In the genomic region with DNA sequence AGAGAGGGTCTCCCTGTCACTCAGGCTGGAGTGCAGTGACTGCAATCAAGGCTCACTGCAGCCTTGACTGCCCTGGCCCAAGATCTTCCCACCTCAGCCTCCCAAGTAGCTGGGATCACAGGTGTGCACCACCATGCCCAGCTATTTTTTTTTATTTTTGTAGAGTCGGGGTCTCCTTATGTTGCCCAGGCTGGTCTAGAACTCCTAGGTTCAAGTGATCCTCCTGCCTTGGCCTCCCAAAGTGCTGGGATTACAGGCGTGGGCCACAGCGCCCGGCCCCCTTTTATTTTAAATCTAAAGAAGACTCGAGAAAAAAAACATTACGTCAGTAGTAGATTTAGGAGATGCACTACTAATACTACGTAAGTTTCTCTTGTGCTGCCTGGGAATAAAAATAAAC, we compare ENCODE assay signal across 14 cellular contexts. TPM values are rescaled to one million over a fixed set of nuclear protein-coding genes. Genes with fewer than 3 reads are reported as not detected.
DNase-seq lines count a peak whose midpoint lies in the region; ATAC-seq and TF ChIP-seq lines count a peak whose summit lies in the region.
"Had no signal": no experiment of that assay in that cellular context is flagged by ENCODE, and none has a peak within 500 bp of the region (broad histone marks: within the 10 kb centered on the region; RNA-seq: fewer than 3 reads in every experiment).

No MANE protein-coding gene starts in this region.

- intact Hi-C loops in naive thymus-derived CD4-positive, alpha-beta T cell (cut with micrococcal nuclease): loop anchor here (5.0 to 10.0 kb wide), 3 partner anchors 369 to 1208 kb away; a partner anchor contains a TSS

- H3K27me3 ChIP-seq in naive thymus-derived CD4-positive, alpha-beta T cell (ENCODE audit: control insufficient read depth in 2 of 2, insufficient read depth in 2 of 2, low read length in 2 of 2): no peaks in the 10 kb centered on the region
- H3K27me3 ChIP-seq: body of pancreas had no signal

- H3K27ac ChIP-seq in naive thymus-derived CD4-positive, alpha-beta T cell (ENCODE audit: low read depth, low read length): no peak overlapping the region

- H3K36me3 ChIP-seq in naive thymus-derived CD4-positive, alpha-beta T cell (ENCODE audit: control insufficient read depth in 2 of 3, insufficient read depth in 3 of 3, low read length in 3 of 3): no peaks in the 10 kb centered on the region

- no peaks in the 10 kb centered on the region for H3K27me3 Mint-ChIP-seq in activated naive CD4-positive, alpha-beta T cell treated with anti-CD3 and anti-CD28 coated beads, Interleukin-2, amount 50 U/mL, for 24 hours
- H3K27me3 Mint-ChIP-seq in central memory CD8-positive, alpha-beta T cell: peaks cover 10% of the 10 kb centered on the region
- H3K27me3 Mint-ChIP-seq in naive thymus-derived CD4-positive, alpha-beta T cell: peaks cover 0 to 29% (median 0%) of the 10 kb centered on the region in 5 donors
- no peaks in the 10 kb centered on the region for H3K27me3 Mint-ChIP-seq in type B pancreatic cell

- H3K27ac Mint-ChIP-seq in activated naive CD4-positive, alpha-beta T cell treated with anti-CD3 and anti-CD28 coated beads, Interleukin-2, amount 50 U/mL, for 24 hours: peak overlapping the region; percentile 84
- H3K27ac Mint-ChIP-seq in central memory CD8-positive, alpha-beta T cell (ENCODE audit: low read depth): peak overlapping the region; percentile 99
- peak overlapping the region; percentile 32 to 97 (median 90) for H3K27ac Mint-ChIP-seq in naive thymus-derived CD4-positive, alpha-beta T cell
- H3K27ac Mint-ChIP-seq in type B pancreatic cell: peak overlapping the region; percentile 96

- TF ChIP-seq CTCF in type B pancreatic cell (conservative IDR thresholded peaks at IDR 0.05): no peak

- no peaks in the 10 kb centered on the region for H3K9me3 ChIP-seq in naive thymus-derived CD4-positive, alpha-beta T cell (ENCODE audit: control insufficient read depth in 2 of 3, low read length in 3 of 3)
- H3K9me3 ChIP-seq: body of pancreas had no signal

- no peak for DNase-seq in activated naive CD4-positive, alpha-beta T cell treated with Interleukin-2 at 50 U/mL for 16 hours
- DNase-seq in central memory CD8-positive, alpha-beta T cell (ENCODE audit: low spot score in 2 of 2): no peak
- DNase-seq in naive thymus-derived CD4-positive, alpha-beta T cell: no peak
- DNase-seq in type B pancreatic cell (ENCODE audit: extremely low spot score, unreplicated experiment) (no peak), ACHN (no peak), SW 1271 (lab: John Stamatoyannopoulos, UW) (no peak)
- DNase-seq: activated CD4-positive, CD25-positive, alpha-beta regulatory T cell treated with anti-CD3 and anti-CD28 coated beads, Interleukin-2, amount 50 U/mL, for 72 hours; activated T-cell treated with anti-CD3 and anti-CD28 coated beads, Interleukin-2, amount 50 U/mL, for 1 hour; IMR-90; NCI-H1105 treated with DMSO at 0.1 percent for 48 hours; NCI-H446 had no signal

- no peak for ATAC-seq in central memory CD8-positive, alpha-beta T cell (replicated peaks; ENCODE audit: extremely low read depth, poor library complexity, severe bottlenecking)
- ATAC-seq in naive thymus-derived CD4-positive, alpha-beta T cell: no peak
- no peak for ATAC-seq in HG02623 (IDR thresholded peaks at IDR 0.05; ENCODE audit: unreplicated experiment)
- ATAC-seq: body of pancreas had no signal

- CTCF ChIA-PET in naive thymus-derived CD4-positive, alpha-beta T cell (lab: Charles Lee): interaction anchor here (1.5 kb wide), 1 partner anchor 60 kb away, joined by 5 read pairs; no protein-coding TSS in a partner anchor

- H3K4me3 ChIP-seq in naive thymus-derived CD4-positive, alpha-beta T cell (ENCODE audit: low read length): no peak overlapping the region
- H3K4me3 ChIP-seq: body of pancreas had no signal

- H3K4me1 ChIP-seq in naive thymus-derived CD4-positive, alpha-beta T cell (ENCODE audit: control insufficient read depth in 2 of 2, insufficient read depth in 2 of 2, low read length in 2 of 2): peaks cover 17 to 25% of the 10 kb centered on the region in 2 donors

- POLR2A ChIA-PET in naive thymus-derived CD4-positive, alpha-beta T cell (lab: Charles Lee): interaction anchor here (1.0 to 3.1 kb wide), 2 partner anchors 166 to 1741 kb away, joined by 3 to 27 read pairs; a partner anchor contains a TSS

- H3K4me3 Mint-ChIP-seq in activated naive CD4-positive, alpha-beta T cell treated with anti-CD3 and anti-CD28 coated beads, Interleukin-2, amount 50 U/mL, for 24 hours: no peak overlapping the region
- peak overlapping the region; percentile 82 for H3K4me3 Mint-ChIP-seq in central memory CD8-positive, alpha-beta T cell
- H3K4me3 Mint-ChIP-seq in naive thymus-derived CD4-positive, alpha-beta T cell: peak overlapping the region in 7 of 10 donors; percentile 79 to 92 (median 83)
- H3K4me3 Mint-ChIP-seq in type B pancreatic cell: peak overlapping the region; percentile 86

- no peaks in the 10 kb centered on the region for H3K9me3 Mint-ChIP-seq in activated naive CD4-positive, alpha-beta T cell treated with anti-CD3 and anti-CD28 coated beads, Interleukin-2, amount 50 U/mL, for 24 hours
- no peaks in the 10 kb centered on the region for H3K9me3 Mint-ChIP-seq in central memory CD8-positive, alpha-beta T cell
- H3K9me3 Mint-ChIP-seq in naive thymus-derived CD4-positive, alpha-beta T cell: no peaks in the 10 kb centered on the region
- no peaks in the 10 kb centered on the region for H3K9me3 Mint-ChIP-seq in type B pancreatic cell

- in situ Hi-C loops in ACHN (cut with HindIII; ENCODE audit: low pct_ligation_motif_present, low pct_unique_long_range_greater_than_20kb, low sequenced_read_pairs): no loop called here

- H3K4me1 Mint-ChIP-seq in activated naive CD4-positive, alpha-beta T cell treated with anti-CD3 and anti-CD28 coated beads, Interleukin-2, amount 50 U/mL, for 24 hours: peaks cover 19% of the 10 kb centered on the region
- peaks cover 13% of the 10 kb centered on the region for H3K4me1 Mint-ChIP-seq in central memory CD8-positive, alpha-beta T cell
- peaks cover 9 to 26% (median 22%) of the 10 kb centered on the region in 7 donors for H3K4me1 Mint-ChIP-seq in naive thymus-derived CD4-positive, alpha-beta T cell
- H3K4me1 Mint-ChIP-seq in type B pancreatic cell (ENCODE audit: unreplicated experiment): peaks cover 15% of the 10 kb centered on the region

- no peaks in the 10 kb centered on the region for H3K36me3 Mint-ChIP-seq in activated naive CD4-positive, alpha-beta T cell treated with anti-CD3 and anti-CD28 coated beads, Interleukin-2, amount 50 U/mL, for 24 hours
- peaks cover 15% of the 10 kb centered on the region for H3K36me3 Mint-ChIP-seq in central memory CD8-positive, alpha-beta T cell (ENCODE audit: insufficient read depth)
- no peaks in the 10 kb centered on the region for H3K36me3 Mint-ChIP-seq in naive thymus-derived CD4-positive, alpha-beta T cell
- no peaks in the 10 kb centered on the region for H3K36me3 Mint-ChIP-seq in type B pancreatic cell

RNA-seq across cellular contexts. Expression of a gene that starts 14.3 kb away (rescaled TPM):
- total RNA-seq in naive thymus-derived CD4-positive, alpha-beta T cell: 1,000 to 10,000 TPM in 2 of 5 experiments, 10 to 100 TPM in 2, 1 to 10 TPM in 1; 9.4 to 4,557 (median 14.4) TPM
- 10 to 100 TPM; 27.5 to 96.7 TPM for polyA plus RNA-seq in naive thymus-derived CD4-positive, alpha-beta T cell
- 214 and 974 TPM in 2 replicates for total RNA-seq in type B pancreatic cell (ENCODE audit: low replicate concordance)
